Comparison of ENCODE assay signal across 9 cellular contexts in the genomic region with DNA sequence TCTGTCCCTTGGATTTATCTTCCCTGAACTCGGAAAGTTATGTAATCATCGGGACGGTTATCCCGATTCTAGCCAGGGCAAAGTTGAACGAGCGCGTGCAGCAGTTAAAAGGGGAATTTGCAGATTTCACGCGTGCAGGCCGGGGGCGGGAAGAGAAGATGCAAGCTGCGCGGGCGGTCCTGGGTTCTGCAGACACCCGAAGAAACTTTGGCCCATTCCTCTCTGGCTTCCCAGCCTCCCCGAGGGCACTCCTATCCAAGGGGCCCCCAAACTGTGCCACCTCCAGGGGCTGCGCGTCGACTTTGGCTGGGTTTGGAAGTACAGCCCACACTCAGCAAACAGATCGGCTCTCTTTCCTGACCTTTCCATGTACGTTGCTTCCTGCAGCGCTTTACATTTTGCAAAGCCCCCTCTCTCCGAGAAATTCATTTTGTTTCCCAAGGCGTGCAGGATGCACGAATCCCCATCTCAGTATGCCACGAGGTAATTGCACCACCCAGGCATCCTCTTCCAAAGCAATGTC. TPM values are rescaled to one million over a fixed set of nuclear protein-coding genes. Genes with fewer than 3 reads are reported as not detected.
DNase-seq lines count a peak whose midpoint lies in the region; ATAC-seq, FAIRE-seq and TF ChIP-seq lines count a peak whose summit lies in the region.
"Had no signal": no experiment of that assay in that cellular context is flagged by ENCODE, and none has a peak within 500 bp of the region (broad histone marks: within the 10 kb centered on the region; RNA-seq: fewer than 3 reads in every experiment).

No MANE protein-coding gene starts in this region.

- H3K4me3 Mint-ChIP-seq in activated T-helper 1 cell treated with anti-CD3 and anti-CD28 coated beads, Interleukin-12 subunit alpha, Interleukin-12 subunit beta, Interleukin-2, Interleukin-4 antibody, amounts not matched to agents 30 ng/mL and 10 ng/mL and 1 ng/mL, durations not matched to agents 14 hours and 24 hours and 36 hours = peak overlapping the region; percentile 100
- peak overlapping the region; percentile 96 for H3K4me3 Mint-ChIP-seq in progenitor cell of endocrine pancreas (ENCODE audit: low read depth)

- peak overlapping the region; percentile 86 for H3K27ac Mint-ChIP-seq in activated T-helper 1 cell treated with anti-CD3 and anti-CD28 coated beads, Interleukin-12 subunit alpha, Interleukin-12 subunit beta, Interleukin-2, Interleukin-4 antibody, amounts not matched to agents 30 ng/mL and 10 ng/mL and 1 ng/mL, durations not matched to agents 14 hours and 24 hours and 36 hours
- peak overlapping the region; percentile 97 for H3K27ac Mint-ChIP-seq in progenitor cell of endocrine pancreas

- DNase-seq in A549 (ENCODE audit: low read depth in 1 of 2, low spot score in 1 of 2) = peak in 1 of 2 experiments; percentile 48
- DNase-seq in HEK293T (ENCODE audit: extremely low spot score) = no peak
- no peak for DNase-seq in activated T-helper 1 cell treated with anti-CD3 and anti-CD28 coated beads, Interleukin-12 subunit alpha, Interleukin-12 subunit beta, Interleukin-2, Interleukin-4 antibody, amounts not matched to agents 30 ng/mL and 10 ng/mL and 1 ng/mL, durations not matched to agents 14 hours and 24 hours and 36 hours (ENCODE audit: low spot score)
- DNase-seq in right cardiac atrium = peak in 2 of 3 donors; percentile 69 to 74
- peak; percentile 13 for DNase-seq in progenitor cell of endocrine pancreas (ENCODE audit: low spot score, unreplicated experiment)
- DNase-seq in NCI-H1930 (lab: John Stamatoyannopoulos, UW) = no peak
- DNase-seq in D721Med (ENCODE audit: insufficient read length, low spot score) = no peak
- no peak for DNase-seq in T-helper 9 cell

- POLR2A ChIA-PET in A549 (lab: Yijun Ruan, JAX) (interaction anchor here (0.9 to 1.0 kb wide), 2 partner anchors 12 to 39 kb away, joined by 3 read pairs; no protein-coding TSS in a partner anchor), HEK293T (lab: Yijun Ruan, JAX) (interaction anchor here (0.7 to 1.8 kb wide), 7 partner anchors 10 to 62 kb away, joined by 3 to 7 read pairs (median 5); no protein-coding TSS in a partner anchor)

- peaks cover 45% of the 10 kb centered on the region for H3K4me1 ChIP-seq in A549
- peaks cover 12% of the 10 kb centered on the region for H3K4me1 ChIP-seq in right cardiac atrium (ENCODE audit: control insufficient read depth, insufficient read depth, low read length)

- no peaks in the 10 kb centered on the region for H3K27me3 ChIP-seq in right cardiac atrium (ENCODE audit: control insufficient read depth, insufficient read depth)

- CTCF ChIA-PET in A549 (lab: Yijun Ruan, JAX) (interaction anchor here (1.4 to 1.8 kb wide), 4 partner anchors 13 to 293 kb away, joined by 3 to 6 read pairs (median 4); partner anchors contain the start of gene ARPC3), HEK293T (lab: Yijun Ruan, JAX) (no interaction called here)

- peaks cover 19% of the 10 kb centered on the region for H3K36me3 Mint-ChIP-seq in activated T-helper 1 cell treated with anti-CD3 and anti-CD28 coated beads, Interleukin-12 subunit alpha, Interleukin-12 subunit beta, Interleukin-2, Interleukin-4 antibody, amounts not matched to agents 30 ng/mL and 10 ng/mL and 1 ng/mL, durations not matched to agents 14 hours and 24 hours and 36 hours (ENCODE audit: low read depth)
- peaks cover 1% of the 10 kb centered on the region for H3K36me3 Mint-ChIP-seq in progenitor cell of endocrine pancreas (ENCODE audit: insufficient read depth)

- H3K9me3 ChIP-seq in A549 (no peaks in the 10 kb centered on the region), right cardiac atrium (ENCODE audit: control insufficient read depth, low read length) (no peaks in the 10 kb centered on the region)

- H3K4me1 Mint-ChIP-seq in activated T-helper 1 cell treated with anti-CD3 and anti-CD28 coated beads, Interleukin-12 subunit alpha, Interleukin-12 subunit beta, Interleukin-2, Interleukin-4 antibody, amounts not matched to agents 30 ng/mL and 10 ng/mL and 1 ng/mL, durations not matched to agents 14 hours and 24 hours and 36 hours (ENCODE audit: low read depth) = peaks cover 38% of the 10 kb centered on the region
- peaks cover 36% of the 10 kb centered on the region for H3K4me1 Mint-ChIP-seq in progenitor cell of endocrine pancreas (ENCODE audit: low read depth)

- peak overlapping the region; percentile 79 to 99 for H3K27ac ChIP-seq in A549
- H3K27ac ChIP-seq in right cardiac atrium (ENCODE audit: low read length) = peak overlapping the region; percentile 32

- TF ChIP-seq CTCF in A549 (IDR thresholded peaks at IDR 0.05) (no peak), progenitor cell of endocrine pancreas (IDR thresholded peaks at IDR 0.05; ENCODE audit: unreplicated experiment) (no peak), D721Med (IDR thresholded peaks at IDR 0.05; ENCODE audit: insufficient read depth, missing control alignments) (no peak)

- H3K4me2 ChIP-seq in A549 = peak overlapping the region; percentile 87

- no peaks in the 10 kb centered on the region for H3K9me3 Mint-ChIP-seq in activated T-helper 1 cell treated with anti-CD3 and anti-CD28 coated beads, Interleukin-12 subunit alpha, Interleukin-12 subunit beta, Interleukin-2, Interleukin-4 antibody, amounts not matched to agents 30 ng/mL and 10 ng/mL and 1 ng/mL, durations not matched to agents 14 hours and 24 hours and 36 hours
- no peaks in the 10 kb centered on the region for H3K9me3 Mint-ChIP-seq in progenitor cell of endocrine pancreas (ENCODE audit: low read depth)

- no peak for TF ChIP-seq EP300 in A549 (IDR thresholded peaks at IDR 0.05)

- 18% methylated on average over 26 of the region's 26 CpGs for WGBS in A549 (ENCODE audit: missing lambda C conversion rate)
- 14% methylated on average over 26 of the region's 26 CpGs for WGBS in right cardiac atrium

- no peak for FAIRE-seq in A549 (lab: Jason Lieb, UNC)
- FAIRE-seq in D721Med (lab: Jason Lieb, UNC) = no peak
- FAIRE-seq: islet of Langerhans had no signal

- H3K4me3 ChIP-seq in A549 (peak overlapping the region; percentile 98), right cardiac atrium (ENCODE audit: low read length) (peak overlapping the region; percentile 99)

- no peaks in the 10 kb centered on the region for H3K27me3 Mint-ChIP-seq in activated T-helper 1 cell treated with anti-CD3 and anti-CD28 coated beads, Interleukin-12 subunit alpha, Interleukin-12 subunit beta, Interleukin-2, Interleukin-4 antibody, amounts not matched to agents 30 ng/mL and 10 ng/mL and 1 ng/mL, durations not matched to agents 14 hours and 24 hours and 36 hours (ENCODE audit: insufficient read depth)
- peaks cover 9% of the 10 kb centered on the region for H3K27me3 Mint-ChIP-seq in progenitor cell of endocrine pancreas

- intact Hi-C loops in activated T-helper 1 cell treated with anti-CD3 and anti-CD28 coated beads, Interleukin-12 subunit alpha, Interleukin-12 subunit beta, Interleukin-2, Interleukin-4 antibody, amounts not matched to agents 30 ng/mL and 10 ng/mL and 1 ng/mL, durations not matched to agents 14 hours and 24 hours and 36 hours (cut with micrococcal nuclease) = loop anchor here (2.0 to 5.0 kb wide), 4 partner anchors 145 to 461 kb away; partner anchors contain the start of genes ATP2A2, FAM216A, GPN3 and PPTC7
- intact Hi-C loops in right cardiac atrium (cut with DNase I) = loop anchor here in 3 of 4 donors (5.0 to 10.0 kb wide), 2 partner anchors 81 to 144 kb away; no protein-coding TSS in a partner anchor

- TF ChIP-seq POLR2A in A549 (IDR thresholded peaks at IDR 0.05; ENCODE audit: low read length) = no peak

- TF ChIP-seq RAD21 in A549 (conservative IDR thresholded peaks at IDR 0.05 in 1 of 2, IDR thresholded peaks at IDR 0.05 in 1 of 2) = no peak

- ATAC-seq in A549 (peak in 1 of 2 experiments; percentile 12; a peak in 3 of 6 replicates), right cardiac atrium (peak; percentile 6 to 9)

TF ChIP-seq in A549, 52 proteins besides CTCF, POLR2A, EP300 and RAD21 (continues in another document):
- TF ChIP-seq, protein P1, sequence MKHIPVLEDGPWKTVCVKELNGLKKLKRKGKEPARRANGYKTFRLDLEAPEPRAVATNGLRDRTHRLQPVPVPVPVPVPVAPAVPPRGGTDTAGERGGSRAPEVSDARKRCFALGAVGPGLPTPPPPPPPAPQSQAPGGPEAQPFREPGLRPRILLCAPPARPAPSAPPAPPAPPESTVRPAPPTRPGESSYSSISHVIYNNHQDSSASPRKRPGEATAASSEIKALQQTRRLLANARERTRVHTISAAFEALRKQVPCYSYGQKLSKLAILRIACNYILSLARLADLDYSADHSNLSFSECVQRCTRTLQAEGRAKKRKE (CRISPR knock-in tag; IDR thresholded peaks at IDR 0.05; ENCODE audit: low read depth) = no peak

TF ChIP-seq in HEK293T, 16 proteins besides CTCF, POLR2A, EP300 and RAD21:
- TF ChIP-seq L3MBTL2 (conservative IDR thresholded peaks at IDR 0.05) (peak; percentile 58), NFRKB (IDR thresholded peaks at IDR 0.05) (no peak)

RNA-seq across cellular contexts. Expression of gene PPP1CC, which starts 0.9 kb away (rescaled TPM):
- polyA plus RNA-seq in A549 (2011; rRNA removed) (210 and 258 TPM in 2 replicates), A549 (2017; fragmentation: RNase III; extraction: RNeasy Plus Mini Kit Qiagen cat#74134 plus additional on column Dnase treatment) (131 to 139 TPM (median 131 TPM) in 3 replicates), right cardiac atrium (120 TPM)
- polyA plus RNA-seq in A549 (2012; cell fraction: cytosol; rRNA removed) = 82.0 and 86.9 TPM in 2 replicates
- 29.5 and 37.7 TPM in 2 replicates for polyA plus RNA-seq in A549 (2012; cell fraction: nucleus; rRNA removed)
- 76.3 and 80.2 TPM in 2 replicates for polyA minus RNA-seq in A549 (2011; rRNA and poly(A)+ RNA removed)
- total RNA-seq in activated T-helper 1 cell treated with anti-CD3 and anti-CD28 coated beads, Interleukin-12 subunit alpha, Interleukin-12 subunit beta, Interleukin-2, Interleukin-4 antibody, amounts not matched to agents 30 ng/mL and 10 ng/mL and 1 ng/mL, durations not matched to agents 14 hours and 24 hours and 36 hours = 449 and 469 TPM in 2 replicates
- total RNA-seq in right cardiac atrium (100 to 1,000 TPM; 156 to 175 (median 160) TPM), progenitor cell of endocrine pancreas (164 TPM in 2 replicates)

RNA-seq across cellular contexts. Expression of gene HVCN1, which starts 54.7 kb away (rescaled TPM):
- 1.1 TPM in 2 replicates for polyA plus RNA-seq in A549 (2011; rRNA removed)
- polyA plus RNA-seq in A549 (2012; cell fraction: cytosol; rRNA removed) = 0.69 and 0.71 TPM in 2 replicates
- 0.40 and 1.2 TPM in 2 replicates for polyA plus RNA-seq in A549 (2012; cell fraction: nucleus; rRNA removed)
- polyA plus RNA-seq in A549 (2017; fragmentation: RNase III; extraction: RNeasy Plus Mini Kit Qiagen cat#74134 plus additional on column Dnase treatment) = 0.20 to 0.46 TPM (median 0.34 TPM) in 3 replicates
- 0.62 and 0.73 TPM in 2 replicates for polyA minus RNA-seq in A549 (2011; rRNA and poly(A)+ RNA removed)
- 13.8 and 16.7 TPM in 2 replicates for total RNA-seq in activated T-helper 1 cell treated with anti-CD3 and anti-CD28 coated beads, Interleukin-12 subunit alpha, Interleukin-12 subunit beta, Interleukin-2, Interleukin-4 antibody, amounts not matched to agents 30 ng/mL and 10 ng/mL and 1 ng/mL, durations not matched to agents 14 hours and 24 hours and 36 hours
- total RNA-seq in right cardiac atrium = 10 to 100 TPM; 11.3 to 33.4 (median 13.3) TPM
- polyA plus RNA-seq in right cardiac atrium = 18.2 TPM
- total RNA-seq in progenitor cell of endocrine pancreas = 4.2 and 5.0 TPM in 2 replicates

Comparison
In these comparisons a context has a peak if more than half of its experiments do, and no peak if none do; other contexts are left out.
1. DNase-seq: peak in right cardiac atrium (2 of 3) and progenitor cell of endocrine pancreas (single experiment); none in HEK293T (single experiment), activated T-helper 1 cell treated with anti-CD3 and anti-CD28 coated beads, Interleukin-12 subunit alpha, Interleukin-12 subunit beta, Interleukin-2, Interleukin-4 antibody, amounts not matched to agents 30 ng/mL and 10 ng/mL and 1 ng/mL, durations not matched to agents 14 hours and 24 hours and 36 hours (single experiment), NCI-H1930 (0 of 2), D721Med (single experiment) and T-helper 9 cell (single experiment).